In genomic region chr6:138800377-138801150, GRCh38 we compare ENCODE assay signal across 20 cellular contexts. TPM values are rescaled to one million over a fixed set of nuclear protein-coding genes. Genes with fewer than 3 reads are reported as not detected.
DNase-seq lines count a peak whose midpoint lies in the region; ATAC-seq and TF ChIP-seq lines count a peak whose summit lies in the region.
"Had no signal": no experiment of that assay in that cellular context is flagged by ENCODE, and none has a peak within 500 bp of the region (broad histone marks: within the 10 kb centered on the region; RNA-seq: fewer than 3 reads in every experiment).

No MANE protein-coding gene starts in this region.

- H3K27me3 ChIP-seq in H7 (ENCODE audit: control insufficient read depth, insufficient read depth, low read length): peaks cover 6% of the 10 kb centered on the region; the same call in 1 of the 2 replicates
- no peaks in the 10 kb centered on the region for H3K27me3 ChIP-seq in hepatocyte
- H3K27me3 ChIP-seq: ascending aorta, uterus had no signal

- H3K4me2 ChIP-seq in hepatocyte: no peak overlapping the region

- H2AFZ ChIP-seq in hepatocyte: no peak overlapping the region

- H3K9me3 ChIP-seq in hepatocyte (ENCODE audit: low read depth): no peaks in the 10 kb centered on the region
- H3K9me3 ChIP-seq: ascending aorta, left lung, uterus had no signal

- no peaks in the 10 kb centered on the region for H3K79me2 ChIP-seq in hepatocyte

- TF ChIP-seq CTCF in 22Rv1 (IDR thresholded peaks at IDR 0.05) (peak; percentile 8; the same call in 1 of the 2 replicates), foreskin fibroblast (IDR thresholded peaks at IDR 0.05; ENCODE audit: low read depth, low read length) (peak; percentile 17), hepatocyte (IDR thresholded peaks at IDR 0.05; ENCODE audit: poor library complexity) (no peak)

- no peak for ATAC-seq in GM21723 (IDR thresholded peaks at IDR 0.05; ENCODE audit: unreplicated experiment)
- ATAC-seq: activated CD4-positive, alpha-beta T cell treated with anti-CD3 and anti-CD28 coated beads for 36 hours; GM12878; left lung had no signal

- no peaks in the 10 kb centered on the region for H3K9me2 ChIP-seq in hepatocyte (replicated peaks; ENCODE audit: insufficient read depth)

- DNase-seq in H7: peak; percentile 63
- DNase-seq in RPMI8226: peak; percentile 18
- no peak for DNase-seq in foreskin fibroblast
- DNase-seq in stimulated activated naive CD4-positive, alpha-beta T cell (lab: John Stamatoyannopoulos, UW): no peak
- DNase-seq in midbrain (lab: John Stamatoyannopoulos, UW): no peak
- DNase-seq in hepatocyte (ENCODE audit: low spot score): no peak
- DNase-seq: activated CD4-positive, alpha-beta T cell treated with anti-CD3 and anti-CD28 coated beads for 36 hours; activated gamma-delta T cell treated with Interleukin-2 at 50 U/mL for 16 hours; Karpas-422; left lung; NCI-H446; SIG-M5; stimulated activated CD4-positive, alpha-beta T cell treated with anti-CD3 and anti-CD28 coated beads, Interleukin-4, amount 100 ng/mL, for 1 hour; uterus had no signal

- no peaks in the 10 kb centered on the region for H4K20me1 ChIP-seq in hepatocyte (ENCODE audit: insufficient read depth, poor library complexity, severe bottlenecking)

- no peak overlapping the region for H3K27ac ChIP-seq in 22Rv1
- no peak overlapping the region for H3K27ac ChIP-seq in hepatocyte
- H3K27ac ChIP-seq: ascending aorta, left lung, uterus had no signal

- H3K4me1 ChIP-seq in hepatocyte (ENCODE audit: insufficient read depth): no peaks in the 10 kb centered on the region
- H3K4me1 ChIP-seq: ascending aorta, uterus had no signal

- 71% methylated on average over 2 of the region's 2 CpGs for WGBS in hepatocyte (ENCODE audit: low lambda C conversion rate, missing lambda C conversion rate)

- H3K4me3 ChIP-seq in H7 (ENCODE audit: insufficient read depth, low read depth, low read length) (no peak overlapping the region), foreskin fibroblast (ENCODE audit: low read depth in 1 of 2, low read length in 2 of 2) (no peak overlapping the region), hepatocyte (no peak overlapping the region)
- H3K4me3 ChIP-seq: ascending aorta, GM12878, left lung, uterus had no signal

- no peaks in the 10 kb centered on the region for H3K36me3 ChIP-seq in H7 (replicated peaks; ENCODE audit: control insufficient read depth, insufficient read depth, low read length)
- no peaks in the 10 kb centered on the region for H3K36me3 ChIP-seq in hepatocyte (replicated peaks; ENCODE audit: insufficient read depth, low read depth)
- H3K36me3 ChIP-seq: ascending aorta, left lung, uterus had no signal

RNA-seq across cellular contexts. Expression of gene ECT2L, which starts 4.7 kb away (rescaled TPM):
- total RNA-seq in H7 (2014; rRNA removed; shearing (Covaris generic)): 0.03 TPM in 1 of 2 replicates, not detected in the other
- total RNA-seq in hepatocyte: 0.16 TPM in 1 of 2 replicates, not detected in the other
- polyA plus RNA-seq in hepatocyte: 0.04 TPM in 1 of 2 replicates, not detected in the other
- total RNA-seq: activated CD4-positive, alpha-beta T cell treated with anti-CD3 and anti-CD28 coated beads for 36 hours; ascending aorta; chondrocyte; GM12878; osteocyte had no signal

RNA-seq across cellular contexts. Expression of gene CCDC28A, which starts 27.0 kb away (rescaled TPM):
- 9.1 and 9.9 TPM in 2 replicates for total RNA-seq in H7 (2014; rRNA removed; shearing (Covaris generic))
- 11.8 and 12.0 TPM in 2 replicates for total RNA-seq in hepatocyte
- 8.9 and 9.1 TPM in 2 replicates for polyA plus RNA-seq in hepatocyte

Comparison
In these comparisons a context has a peak if more than half of its experiments do, and no peak if none do; other contexts are left out.
1. DNase-seq: peak in H7 (single experiment) and RPMI8226 (single experiment); none in foreskin fibroblast (0 of 2), stimulated activated naive CD4-positive, alpha-beta T cell (0 of 6), midbrain (single experiment) and hepatocyte (single experiment).